1 cellular context compared by ENCODE assay signal in genomic region chr16:48448799-48449481, GRCh38.
TF ChIP-seq lines count a peak whose summit lies in the region.

No MANE protein-coding gene starts in this region.

TF ChIP-seq in K562, 482 proteins besides CTCF, POLR2A, EP300 and RAD21 (continued from another document):
- TF ChIP-seq CHAMP1 (IDR thresholded peaks at IDR 0.05), result no peak
- TF ChIP-seq NCOA4 (IDR thresholded peaks at IDR 0.05; ENCODE audit: partially characterized antibody), result no peak
